In genomic region chr2:178238144-178238521, GRCh38 we compare ENCODE assay signal across 21 cellular contexts. TPM values are rescaled to one million over a fixed set of nuclear protein-coding genes. Genes with fewer than 3 reads are reported as not detected.
DNase-seq lines count a peak whose midpoint lies in the region; ATAC-seq, FAIRE-seq and TF ChIP-seq lines count a peak whose summit lies in the region.
"Had no signal": no experiment of that assay in that cellular context is flagged by ENCODE, and none has a peak within 500 bp of the region (broad histone marks: within the 10 kb centered on the region; RNA-seq: fewer than 3 reads in every experiment).

No MANE protein-coding gene starts in this region.

- H3K4me2 ChIP-seq in K562 (ENCODE audit: insufficient read depth, low read length): no peak overlapping the region

- no TSS peak for BruUV-seq in K562 (replicated peaks; lab: Mats Ljungman, UMichigan)

- no peaks in the 10 kb centered on the region for H3K36me3 ChIP-seq in K562 (ENCODE audit: control insufficient read depth, insufficient read depth, low read length)
- no peaks in the 10 kb centered on the region for H3K36me3 ChIP-seq in left ventricle myocardium inferior
- H3K36me3 ChIP-seq: cardiac muscle cell, SJCRH30, thyroid gland had no signal

- H3K9ac ChIP-seq in K562 (ENCODE audit: insufficient read depth in 1 of 2, low read depth in 2 of 2, low read length in 2 of 2): no peak overlapping the region

- 10% methylated on average over 4 of the region's 4 CpGs for WGBS in K562 (ENCODE audit: insufficient coverage, low coverage, missing lambda C conversion rate)

- no peak for TF ChIP-seq RAD21 in K562 (CRISPR knock-in tag; conservative IDR thresholded peaks at IDR 0.05 in 1 of 2, IDR thresholded peaks at IDR 0.05 in 1 of 2)

- H3K4me1 ChIP-seq in K562 (replicated peaks in 1 of 2; ENCODE audit: control insufficient read depth in 2 of 2, insufficient read depth in 2 of 2, low read length in 2 of 2) (peaks cover 0 to 13% of the 10 kb centered on the region in 2 experiments; a peak in 2 of 5 replicates), left ventricle myocardium inferior (peaks cover 36% of the 10 kb centered on the region)

- H2AFZ ChIP-seq in K562 (ENCODE audit: low read depth, low read length): no peak overlapping the region

- no peaks in the 10 kb centered on the region for H4K20me1 ChIP-seq in K562 (replicated peaks; ENCODE audit: control insufficient read depth, insufficient read depth, low read length)

- H3K27ac ChIP-seq in K562 (ENCODE audit: extremely low read depth, low read depth, low read length) (no peak overlapping the region), left ventricle myocardium inferior (replicated peaks) (no peak overlapping the region)
- H3K27ac ChIP-seq: cardiac muscle cell, SJCRH30, thyroid gland had no signal

- intact Hi-C loops in K562 (cut with micrococcal nuclease): no loop called here
- intact Hi-C loops in left ventricle myocardium inferior (cut with micrococcal nuclease): no loop called here

- in situ Hi-C loops in K562 (cut with MboI): no loop called here
- in situ Hi-C loops in GM13976 (cut with MboI; ENCODE audit: low sequenced_read_pairs, unreplicated experiment): no loop called here

- no peak for TF ChIP-seq CTCF in K562 (IDR thresholded peaks at IDR 0.05 in 2 of 3, conservative IDR thresholded peaks at IDR 0.05 in 1 of 3; ENCODE audit: insufficient read depth in 2 of 3, low read depth in 1 of 3, low read length in 3 of 3)
- TF ChIP-seq CTCF in fibroblast of villous mesenchyme (IDR thresholded peaks at IDR 0.05; ENCODE audit: insufficient read depth, low read depth, low read length): no peak
- TF ChIP-seq CTCF in left ventricle myocardium inferior (IDR thresholded peaks at IDR 0.05; ENCODE audit: borderline replicate concordance): no peak
- no peak for TF ChIP-seq CTCF in GM13976 (IDR thresholded peaks at IDR 0.05; ENCODE audit: borderline replicate concordance, control extremely low read depth, extremely low read depth, insufficient read depth, missing control alignments)

- H3K9me1 ChIP-seq in K562 (ENCODE audit: control insufficient read depth, insufficient read depth, low read length): no peaks in the 10 kb centered on the region

- H3K4me3 ChIP-seq in K562 (no peak overlapping the region), fibroblast of villous mesenchyme (ENCODE audit: low read depth, low read length) (no peak overlapping the region), left ventricle myocardium inferior (no peak overlapping the region)
- H3K4me3 ChIP-seq: cardiac muscle cell, SJCRH30, thyroid gland had no signal

- H3K27me3 ChIP-seq in K562 (ENCODE audit: control insufficient read depth in 2 of 2, insufficient read depth in 2 of 2, low read length in 2 of 2) (no peaks in the 10 kb centered on the region), left ventricle myocardium inferior (ENCODE audit: low read depth) (no peaks in the 10 kb centered on the region)
- H3K27me3 ChIP-seq: cardiac muscle cell, SJCRH30, thyroid gland had no signal

- no peak for TF ChIP-seq POLR2A in K562 (conservative IDR thresholded peaks at IDR 0.05)

- peak; percentile 32 for DNase-seq in Daoy (ENCODE audit: low read depth)
- DNase-seq in NCI-H226: peak; percentile 43
- DNase-seq in K562 (ENCODE audit: extremely low read depth in 1 of 4, low spot score in 3 of 4): no peak
- peak; percentile 24 for DNase-seq in fibroblast of villous mesenchyme (ENCODE audit: low read depth)
- DNase-seq in left ventricle myocardium inferior: no peak
- DNase-seq in islet precursor cell: no peak
- DNase-seq in SK-N-DZ (ENCODE audit: low spot score): no peak
- DNase-seq in GM13976 (ENCODE audit: low spot score): no peak
- DNase-seq: ACHN; activated naive CD8-positive, alpha-beta T cell treated with anti-CD3 and anti-CD28 coated beads, Interleukin-2, amount 10 ng/mL, durations not matched to agents 7 days and 5 days; midbrain; NCI-H187 treated with DMSO at 0.1 percent for 48 hours; retina; SJCRH30; stimulated activated CD4-positive, alpha-beta T cell treated with anti-CD3 and anti-CD28 coated beads, Interleukin-15, amount 100 ng/mL, for 24 hours; stimulated activated naive B cell treated with anti-CD40 and anti-IgM and Interleukin-4, amounts not matched to agents 10 μg/mL and 1 μg/mL and 100 μg/mL, for 72 hours; T-helper 9 cell; thyroid gland had no signal

- H3K9me3 ChIP-seq in K562 (replicated peaks; ENCODE audit: control insufficient read depth, insufficient read depth, low read depth, low read length) (no peaks in the 10 kb centered on the region), left ventricle myocardium inferior (replicated peaks) (no peaks in the 10 kb centered on the region)
- H3K9me3 ChIP-seq: SJCRH30, thyroid gland had no signal

- H3K79me2 ChIP-seq in K562 (ENCODE audit: control insufficient read depth, insufficient read depth, low read length): no peaks in the 10 kb centered on the region

- CTCF ChIA-PET in K562 (lab: Yijun Ruan, JAX; ENCODE audit: low intra/inter-chr PET ratio): no interaction called here

- ATAC-seq in K562: peak; percentile 41; the same call in 2 of the 3 replicates
- ATAC-seq: activated CD4-positive, CD25-positive, alpha-beta regulatory T cell treated with anti-CD3 and anti-CD28 coated beads, Interleukin-2, amount 50 U/mL, for 24 hours; HepG2; stimulated activated naive B cell treated with anti-CD40 and anti-IgM and Interleukin-4, amounts not matched to agents 10 μg/mL and 1 μg/mL and 100 μg/mL, for 72 hours had no signal

- FAIRE-seq in K562 (lab: Jason Lieb, UNC): no peak
- FAIRE-seq: HepG2 had no signal

- no peak for TF ChIP-seq EP300 in K562 (IDR thresholded peaks at IDR 0.05; ENCODE audit: low read length)

- POLR2A ChIA-PET in K562 (lab: Yijun Ruan, JAX): no interaction called here

TF ChIP-seq in K562, 482 proteins besides CTCF, POLR2A, EP300 and RAD21 (continues in another document):
- TF ChIP-seq ZNF232 (CRISPR knock-in tag; IDR thresholded peaks at IDR 0.05) (no peak), PKNOX1 (IDR thresholded peaks at IDR 0.05) (peak; percentile 75), MAFG (tag; conservative IDR thresholded peaks at IDR 0.05) (peak; percentile 3; the same call in 1 of the 2 replicates), ZNF263 (CRISPR knock-in tag; IDR thresholded peaks at IDR 0.05; ENCODE audit: borderline replicate concordance) (no peak), RBM34 (IDR thresholded peaks at IDR 0.05; ENCODE audit: borderline replicate concordance, insufficient read depth, low read length) (no peak), FOSL1 (tag; conservative IDR thresholded peaks at IDR 0.05) (peak; percentile 87), HDAC3 (IDR thresholded peaks at IDR 0.05; ENCODE audit: borderline replicate concordance, partially characterized antibody) (peak; percentile 31), FOXK1 (CRISPR knock-in tag; IDR thresholded peaks at IDR 0.05; ENCODE audit: borderline replicate concordance) (no peak), CAMTA2 (CRISPR knock-in tag; conservative IDR thresholded peaks at IDR 0.05) (no peak), ZKSCAN3 (CRISPR knock-in tag; IDR thresholded peaks at IDR 0.05) (no peak), MAZ (CRISPR knock-in tag; conservative IDR thresholded peaks at IDR 0.05 in 1 of 2, IDR thresholded peaks at IDR 0.05 in 1 of 2) (no peak)

RNA-seq across cellular contexts. Expression of gene OSBPL6, which starts 43.8 kb away (rescaled TPM):
- total RNA-seq in Daoy (2014; rRNA removed; shearing (Covaris generic)): 3.8 and 4.5 TPM in 2 replicates
- total RNA-seq in K562 (2011; cell fraction: chromatin; rRNA removed; ENCODE audit: low replicate concordance): 14.3 and 23.6 TPM in 2 replicates
- total RNA-seq in K562 (2011; cell fraction: nucleolus; rRNA removed): 5.0 and 7.1 TPM in 2 replicates
- 6.3 and 9.2 TPM in 2 replicates for total RNA-seq in K562 (2011; cell fraction: nucleoplasm; rRNA removed)
- 5.7 and 6.7 TPM in 2 replicates for total RNA-seq in K562 (2014; rRNA removed)
- 9.3 and 10.2 TPM in 2 replicates for total RNA-seq in K562 (2014; rRNA removed; fragmentation: Illumina TruSeq; extraction: Trizol)
- total RNA-seq in K562 (2015; rRNA removed; fragmentation: Illumina TruSeq; extraction: Trizol): 5.9 and 6.0 TPM in 2 replicates
- total RNA-seq in K562 (2021): 12.6 TPM in 2 replicates
- 12.7 and 23.4 TPM in 2 replicates for polyA plus RNA-seq in K562 (2011; rRNA removed)
- 9.5 and 16.3 TPM in 2 replicates for polyA plus RNA-seq in K562 (2011; cell fraction: cytosol; rRNA removed)
- 14.7 and 21.3 TPM in 2 replicates for polyA plus RNA-seq in K562 (2011; cell fraction: nucleus; rRNA removed)
- polyA plus RNA-seq in K562 (2012): 7.3 and 8.4 TPM in 2 replicates
- 11.1 and 12.0 TPM in 2 replicates for polyA plus RNA-seq in K562 (2014; fragmentation: Illumina TruSeq; extraction: Trizol)
- 1 to 10 TPM; 3.4 to 3.8 TPM for polyA plus RNA-seq in K562 (2014; fragmentation: Nextera tagmentation; extraction: Ambion mirVana)
- polyA plus RNA-seq in K562 (2014; rRNA removed): 9.3 and 9.5 TPM in 2 replicates
- 16.7 and 29.6 TPM in 2 replicates for polyA minus RNA-seq in K562 (2011; rRNA and poly(A)+ RNA removed)
- polyA minus RNA-seq in K562 (2011; cell fraction: cytosol; rRNA and poly(A)+ RNA removed): 9.8 and 13.0 TPM in 2 replicates
- polyA minus RNA-seq in K562 (2011; cell fraction: nucleus; rRNA and poly(A)+ RNA removed): 9.3 and 20.9 TPM in 2 replicates
- 3.9 and 6.5 TPM in 2 replicates for total RNA-seq in fibroblast of villous mesenchyme
- 6.4 TPM for total RNA-seq in left ventricle myocardium inferior
- polyA plus RNA-seq in SK-N-DZ (2014; cell fraction: cytosol; rRNA removed): 9.1 and 11.0 TPM in 2 replicates
- polyA plus RNA-seq in SK-N-DZ (2014; cell fraction: nucleus; rRNA removed): 7.8 and 9.2 TPM in 2 replicates

Comparison
In these comparisons a context has a peak if more than half of its experiments do, and no peak if none do; other contexts are left out.
1. DNase-seq: peak in Daoy (single experiment), NCI-H226 (single experiment) and fibroblast of villous mesenchyme (single experiment); none in K562 (0 of 4), left ventricle myocardium inferior (single experiment), islet precursor cell (single experiment), SK-N-DZ (single experiment) and GM13976 (single experiment).